In genomic region chr21:45073301-45074047, GRCh38 we compare ENCODE assay signal across 8 cellular contexts. TPM values are rescaled to one million over a fixed set of nuclear protein-coding genes. Genes with fewer than 3 reads are reported as not detected.
DNase-seq lines count a peak whose midpoint lies in the region; ATAC-seq and TF ChIP-seq lines count a peak whose summit lies in the region.

No MANE protein-coding gene starts in this region.

- no peaks in the 10 kb centered on the region for H3K9me3 ChIP-seq in body of pancreas

- ATAC-seq in body of pancreas: peak; percentile 33
- peak; percentile 27 to 34 for ATAC-seq in stimulated activated naive B cell treated with anti-CD40 and anti-IgM and Interleukin-4, amounts not matched to agents 10 μg/mL and 1 μg/mL and 100 μg/mL, for 72 hours (replicated peaks)
- no peak for ATAC-seq in GM21367 (IDR thresholded peaks at IDR 0.05; ENCODE audit: unreplicated experiment)

- H3K36me3 Mint-ChIP-seq in stimulated activated naive B cell treated with anti-CD40 and anti-IgM and Interleukin-4, amounts not matched to agents 10 μg/mL and 1 μg/mL and 100 μg/mL, for 72 hours: peaks cover 0 to 13% of the 10 kb centered on the region in 2 donors

- peak overlapping the region; percentile 97 for H3K27ac Mint-ChIP-seq in stimulated activated naive B cell treated with anti-CD40 and anti-IgM and Interleukin-4, amounts not matched to agents 10 μg/mL and 1 μg/mL and 100 μg/mL, for 72 hours

- intact Hi-C loops in body of pancreas (cut with DNase I): no loop called here

- peaks cover 21% of the 10 kb centered on the region for H3K4me1 ChIP-seq in body of pancreas

- H3K36me3 ChIP-seq in body of pancreas (replicated peaks in 1 of 2; ENCODE audit: insufficient read depth in 1 of 2, low read depth in 2 of 2): no peaks in the 10 kb centered on the region

- DNase-seq in ELF-1 (ENCODE audit: low read depth, low spot score) (peak; percentile 59), NCI-H1092 treated with DMSO at 0.1 percent for 48 hours (lab: John Stamatoyannopoulos, UW) (peak; percentile 57), body of pancreas (peak; percentile 52 to 68 (median 54)), iris pigment epithelial cell (ENCODE audit: low read depth) (peak; percentile 39), NCI-H146 treated with DMSO at 0.1 percent for 48 hours (lab: John Stamatoyannopoulos, UW; ENCODE audit: unreplicated experiment) (no peak), NCI-H2171 treated with DMSO at 0.1 percent for 48 hours (lab: John Stamatoyannopoulos, UW) (no peak)
- DNase-seq in stimulated activated naive B cell treated with anti-CD40 and anti-IgM and Interleukin-4, amounts not matched to agents 10 μg/mL and 1 μg/mL and 100 μg/mL, for 72 hours: peak; percentile 32

- WGBS in body of pancreas, 2 donors: 10% methylated on average over 30 to 36 of the region's 42 CpGs

- peaks cover 21 to 35% of the 10 kb centered on the region in 2 donors for H3K4me1 Mint-ChIP-seq in stimulated activated naive B cell treated with anti-CD40 and anti-IgM and Interleukin-4, amounts not matched to agents 10 μg/mL and 1 μg/mL and 100 μg/mL, for 72 hours

- H3K9me3 Mint-ChIP-seq in stimulated activated naive B cell treated with anti-CD40 and anti-IgM and Interleukin-4, amounts not matched to agents 10 μg/mL and 1 μg/mL and 100 μg/mL, for 72 hours: no peaks in the 10 kb centered on the region

- H3K27me3 Mint-ChIP-seq in stimulated activated naive B cell treated with anti-CD40 and anti-IgM and Interleukin-4, amounts not matched to agents 10 μg/mL and 1 μg/mL and 100 μg/mL, for 72 hours: no peaks in the 10 kb centered on the region

- no peak for TF ChIP-seq CTCF in body of pancreas (IDR thresholded peaks at IDR 0.05)

- H3K27ac ChIP-seq in body of pancreas: peak overlapping the region; percentile 41 to 93 (median 87)

- H3K27me3 ChIP-seq in body of pancreas: no peaks in the 10 kb centered on the region

- H3K4me3 Mint-ChIP-seq in stimulated activated naive B cell treated with anti-CD40 and anti-IgM and Interleukin-4, amounts not matched to agents 10 μg/mL and 1 μg/mL and 100 μg/mL, for 72 hours: peak overlapping the region; percentile 89 to 92

- TF ChIP-seq POLR2A in body of pancreas (IDR thresholded peaks at IDR 0.05): peak in 2 of 3 donors; percentile 72 to 75

- peak overlapping the region; percentile 64 to 83 for H3K4me3 ChIP-seq in body of pancreas

RNA-seq across cellular contexts. Expression of gene ADARB1, which starts 0.9 kb away (rescaled TPM):
- 10 to 100 TPM; 11.4 to 11.5 TPM for total RNA-seq in body of pancreas

Comparison
In these comparisons a context has a peak if more than half of its experiments do, and no peak if none do; other contexts are left out.
1. DNase-seq: peak in ELF-1 (single experiment), NCI-H1092 treated with DMSO at 0.1 percent for 48 hours (single experiment), body of pancreas (4 of 4), iris pigment epithelial cell (single experiment) and stimulated activated naive B cell treated with anti-CD40 and anti-IgM and Interleukin-4, amounts not matched to agents 10 μg/mL and 1 μg/mL and 100 μg/mL, for 72 hours (single experiment); none in NCI-H146 treated with DMSO at 0.1 percent for 48 hours (single experiment) and NCI-H2171 treated with DMSO at 0.1 percent for 48 hours (single experiment).